ENCODE assay signal across 1 cellular context in the genomic region with DNA sequence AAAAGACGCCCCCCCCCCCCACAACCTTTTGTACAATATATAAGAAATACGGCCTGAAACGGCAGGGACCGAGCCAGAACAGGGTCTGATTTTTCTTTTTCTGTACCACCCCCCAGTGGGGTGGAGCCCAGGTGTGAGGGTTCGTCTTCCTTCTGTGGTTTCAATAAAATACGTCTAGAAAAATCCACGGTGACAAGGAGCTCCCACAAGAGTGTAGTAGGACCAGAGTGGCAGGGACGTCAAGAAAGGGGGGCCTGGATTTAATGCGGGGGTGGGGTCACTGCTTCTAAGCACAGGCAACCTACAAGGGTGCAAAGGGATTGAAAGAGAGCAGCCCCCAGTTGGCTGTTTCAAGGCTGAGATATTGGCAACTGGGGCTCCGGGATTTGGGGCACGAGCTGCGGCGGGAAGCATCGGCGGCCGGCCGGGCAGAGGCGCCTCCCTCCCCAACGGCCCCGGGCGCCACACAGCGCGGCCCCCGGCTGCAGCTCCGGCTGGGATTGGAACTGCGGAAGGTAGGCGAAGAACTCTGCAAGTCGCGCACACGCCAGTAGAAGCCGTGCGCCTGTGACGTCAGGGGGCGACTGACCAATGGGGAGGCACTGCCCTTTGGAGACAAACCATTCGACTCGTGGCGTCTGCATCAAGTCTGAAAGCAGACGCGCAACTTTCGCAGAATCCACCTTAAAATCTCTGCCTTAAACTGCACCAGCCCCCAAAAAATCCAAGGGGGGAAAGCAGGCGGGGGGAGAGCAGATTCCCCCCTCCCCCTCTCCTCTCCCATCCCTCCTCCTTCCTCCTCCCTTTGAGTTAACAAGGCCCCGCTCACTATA.
TF ChIP-seq lines count a peak whose summit lies in the region.

A gene (plus strand): TSS at position 623 of the 833 bp plus-strand sequence. CDS start 425 bp downstream, outside the sequence.

TF ChIP-seq in HepG2, 621 proteins besides CTCF, POLR2A, EP300 and RAD21 (continued from another document and continues in another):
- TF ChIP-seq ZNF274 (CRISPR knock-in tag; IDR thresholded peaks at IDR 0.05) (peak; percentile 14; the same call in 1 of the 2 replicates), HNRNPK (IDR thresholded peaks at IDR 0.05; ENCODE audit: low read depth, low read length, poor library complexity, severe bottlenecking) (no peak), ELF1 (CRISPR knock-in tag; IDR thresholded peaks at IDR 0.05) (no peak), SALL1 (CRISPR knock-in tag; IDR thresholded peaks at IDR 0.05) (peak; percentile 80), FOXA3 (CRISPR knock-in tag; IDR thresholded peaks at IDR 0.05) (no peak), ZNF282 (IDR thresholded peaks at IDR 0.05; ENCODE audit: partially characterized antibody) (no peak), ZNF709 (CRISPR knock-in tag; IDR thresholded peaks at IDR 0.05) (no peak; the same call in 1 of the 2 replicates), RXRB (CRISPR knock-in tag; IDR thresholded peaks at IDR 0.05; ENCODE audit: borderline replicate concordance) (peak; percentile 51), SIX4 (CRISPR knock-in tag; IDR thresholded peaks at IDR 0.05) (no peak), MAZ (IDR thresholded peaks at IDR 0.05; ENCODE audit: borderline replicate concordance, low read depth, low read length) (0 out of 2 replicates have a peak, but pooled peaks have one; percentile 21), MAZ (CRISPR knock-in tag; IDR thresholded peaks at IDR 0.05; ENCODE audit: low read depth) (peak; percentile 45; the same call in 1 of the 2 replicates), HOXD1 (CRISPR knock-in tag; IDR thresholded peaks at IDR 0.05) (peak; percentile 41; the same call in 1 of the 2 replicates), ZBTB21 (CRISPR knock-in tag; IDR thresholded peaks at IDR 0.05) (peak; percentile 83), ZSCAN22 (CRISPR knock-in tag; IDR thresholded peaks at IDR 0.05) (no peak), GATA4 (IDR thresholded peaks at IDR 0.05; ENCODE audit: borderline replicate concordance, low read depth) (peak; percentile 55; the same call in 1 of the 2 replicates), PITX1 (CRISPR knock-in tag; IDR thresholded peaks at IDR 0.05) (no peak; the same call in 1 of the 2 replicates), KDM5B (CRISPR knock-in tag; IDR thresholded peaks at IDR 0.05; ENCODE audit: borderline replicate concordance) (peak; percentile 62; the same call in 1 of the 2 replicates), NCOR1 (IDR thresholded peaks at IDR 0.05; ENCODE audit: borderline replicate concordance, low read length) (no peak), ETV5 (CRISPR knock-in tag; IDR thresholded peaks at IDR 0.05; ENCODE audit: borderline replicate concordance) (peak; percentile 28; the same call in 1 of the 2 replicates), SMARCE1 (IDR thresholded peaks at IDR 0.05; ENCODE audit: borderline replicate concordance) (no peak), ZNF430 (CRISPR knock-in tag; IDR thresholded peaks at IDR 0.05) (0 out of 2 replicates have a peak, but pooled peaks have one; percentile 36), NFE2L2 (IDR thresholded peaks at IDR 0.05; ENCODE audit: low read length) (0 out of 2 replicates have a peak, but pooled peaks have one; percentile 4), NFE2 (CRISPR knock-in tag; IDR thresholded peaks at IDR 0.05) (no peak), ZNF746 (CRISPR knock-in tag; IDR thresholded peaks at IDR 0.05) (no peak), HNRNPUL1 (IDR thresholded peaks at IDR 0.05; ENCODE audit: low read depth, low read length) (no peak), ZNF652 (CRISPR knock-in tag; IDR thresholded peaks at IDR 0.05; ENCODE audit: borderline replicate concordance, low read depth) (no peak), POLR2G (IDR thresholded peaks at IDR 0.05; ENCODE audit: low read depth, low read length) (peak; percentile 75), CENPX (CRISPR knock-in tag; IDR thresholded peaks at IDR 0.05) (no peak), PHF20 (CRISPR knock-in tag; IDR thresholded peaks at IDR 0.05) (peak; percentile 58), ZNF10 (CRISPR knock-in tag; IDR thresholded peaks at IDR 0.05; ENCODE audit: borderline replicate concordance, low read depth) (no peak), KLF12 (CRISPR knock-in tag; IDR thresholded peaks at IDR 0.05; ENCODE audit: borderline replicate concordance) (peak; percentile 25; the same call in 1 of the 2 replicates), RFXANK (CRISPR knock-in tag; IDR thresholded peaks at IDR 0.05) (no peak), ZNF883 (CRISPR knock-in tag; IDR thresholded peaks at IDR 0.05; ENCODE audit: not compliant biosample characterization) (peak; percentile 38), ELF3 (CRISPR knock-in tag; IDR thresholded peaks at IDR 0.05) (peak; percentile 25; the same call in 1 of the 2 replicates), ZNF460 (CRISPR knock-in tag; IDR thresholded peaks at IDR 0.05; ENCODE audit: borderline replicate concordance) (no peak), MAFF (IDR thresholded peaks at IDR 0.05; ENCODE audit: low read depth, low read length) (no peak), FOXC1 (CRISPR knock-in tag; IDR thresholded peaks at IDR 0.05; ENCODE audit: borderline replicate concordance) (0 out of 2 replicates have a peak, but pooled peaks have one; percentile 71), MEF2D (CRISPR knock-in tag; IDR thresholded peaks at IDR 0.05) (no peak), ZFP90 (CRISPR knock-in tag; IDR thresholded peaks at IDR 0.05; ENCODE audit: borderline replicate concordance) (no peak), NFATC3 (CRISPR knock-in tag; IDR thresholded peaks at IDR 0.05) (no peak), ZNF775 (CRISPR knock-in tag; IDR thresholded peaks at IDR 0.05; ENCODE audit: borderline replicate concordance) (no peak), DPF2 (CRISPR knock-in tag; IDR thresholded peaks at IDR 0.05; ENCODE audit: borderline replicate concordance, low read depth) (no peak), SETDB1 (CRISPR knock-in tag; IDR thresholded peaks at IDR 0.05; ENCODE audit: borderline replicate concordance) (no peak)
- TF ChIP-seq, protein P1, sequence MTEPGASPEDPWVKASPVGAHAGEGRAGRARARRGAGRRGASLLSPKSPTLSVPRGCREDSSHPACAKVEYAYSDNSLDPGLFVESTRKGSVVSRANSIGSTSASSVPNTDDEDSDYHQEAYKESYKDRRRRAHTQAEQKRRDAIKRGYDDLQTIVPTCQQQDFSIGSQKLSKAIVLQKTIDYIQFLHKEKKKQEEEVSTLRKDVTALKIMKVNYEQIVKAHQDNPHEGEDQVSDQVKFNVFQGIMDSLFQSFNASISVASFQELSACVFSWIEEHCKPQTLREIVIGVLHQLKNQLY (CRISPR knock-in tag; IDR thresholded peaks at IDR 0.05): no peak
- TF ChIP-seq, protein P2, sequence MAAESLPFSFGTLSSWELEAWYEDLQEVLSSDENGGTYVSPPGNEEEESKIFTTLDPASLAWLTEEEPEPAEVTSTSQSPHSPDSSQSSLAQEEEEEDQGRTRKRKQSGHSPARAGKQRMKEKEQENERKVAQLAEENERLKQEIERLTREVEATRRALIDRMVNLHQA (CRISPR knock-in tag; IDR thresholded peaks at IDR 0.05): no peak
- TF ChIP-seq, protein P3, sequence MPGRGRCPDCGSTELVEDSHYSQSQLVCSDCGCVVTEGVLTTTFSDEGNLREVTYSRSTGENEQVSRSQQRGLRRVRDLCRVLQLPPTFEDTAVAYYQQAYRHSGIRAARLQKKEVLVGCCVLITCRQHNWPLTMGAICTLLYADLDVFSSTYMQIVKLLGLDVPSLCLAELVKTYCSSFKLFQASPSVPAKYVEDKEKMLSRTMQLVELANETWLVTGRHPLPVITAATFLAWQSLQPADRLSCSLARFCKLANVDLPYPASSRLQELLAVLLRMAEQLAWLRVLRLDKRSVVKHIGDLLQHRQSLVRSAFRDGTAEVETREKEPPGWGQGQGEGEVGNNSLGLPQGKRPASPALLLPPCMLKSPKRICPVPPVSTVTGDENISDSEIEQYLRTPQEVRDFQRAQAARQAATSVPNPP (CRISPR knock-in tag; IDR thresholded peaks at IDR 0.05): no peak
- TF ChIP-seq, protein P4, sequence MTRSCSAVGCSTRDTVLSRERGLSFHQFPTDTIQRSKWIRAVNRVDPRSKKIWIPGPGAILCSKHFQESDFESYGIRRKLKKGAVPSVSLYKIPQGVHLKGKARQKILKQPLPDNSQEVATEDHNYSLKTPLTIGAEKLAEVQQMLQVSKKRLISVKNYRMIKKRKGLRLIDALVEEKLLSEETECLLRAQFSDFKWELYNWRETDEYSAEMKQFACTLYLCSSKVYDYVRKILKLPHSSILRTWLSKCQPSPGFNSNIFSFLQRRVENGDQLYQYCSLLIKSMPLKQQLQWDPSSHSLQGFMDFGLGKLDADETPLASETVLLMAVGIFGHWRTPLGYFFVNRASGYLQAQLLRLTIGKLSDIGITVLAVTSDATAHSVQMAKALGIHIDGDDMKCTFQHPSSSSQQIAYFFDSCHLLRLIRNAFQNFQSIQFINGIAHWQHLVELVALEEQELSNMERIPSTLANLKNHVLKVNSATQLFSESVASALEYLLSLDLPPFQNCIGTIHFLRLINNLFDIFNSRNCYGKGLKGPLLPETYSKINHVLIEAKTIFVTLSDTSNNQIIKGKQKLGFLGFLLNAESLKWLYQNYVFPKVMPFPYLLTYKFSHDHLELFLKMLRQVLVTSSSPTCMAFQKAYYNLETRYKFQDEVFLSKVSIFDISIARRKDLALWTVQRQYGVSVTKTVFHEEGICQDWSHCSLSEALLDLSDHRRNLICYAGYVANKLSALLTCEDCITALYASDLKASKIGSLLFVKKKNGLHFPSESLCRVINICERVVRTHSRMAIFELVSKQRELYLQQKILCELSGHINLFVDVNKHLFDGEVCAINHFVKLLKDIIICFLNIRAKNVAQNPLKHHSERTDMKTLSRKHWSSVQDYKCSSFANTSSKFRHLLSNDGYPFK (CRISPR knock-in tag; IDR thresholded peaks at IDR 0.05; ENCODE audit: borderline replicate concordance): no peak
- TF ChIP-seq, protein P5, sequence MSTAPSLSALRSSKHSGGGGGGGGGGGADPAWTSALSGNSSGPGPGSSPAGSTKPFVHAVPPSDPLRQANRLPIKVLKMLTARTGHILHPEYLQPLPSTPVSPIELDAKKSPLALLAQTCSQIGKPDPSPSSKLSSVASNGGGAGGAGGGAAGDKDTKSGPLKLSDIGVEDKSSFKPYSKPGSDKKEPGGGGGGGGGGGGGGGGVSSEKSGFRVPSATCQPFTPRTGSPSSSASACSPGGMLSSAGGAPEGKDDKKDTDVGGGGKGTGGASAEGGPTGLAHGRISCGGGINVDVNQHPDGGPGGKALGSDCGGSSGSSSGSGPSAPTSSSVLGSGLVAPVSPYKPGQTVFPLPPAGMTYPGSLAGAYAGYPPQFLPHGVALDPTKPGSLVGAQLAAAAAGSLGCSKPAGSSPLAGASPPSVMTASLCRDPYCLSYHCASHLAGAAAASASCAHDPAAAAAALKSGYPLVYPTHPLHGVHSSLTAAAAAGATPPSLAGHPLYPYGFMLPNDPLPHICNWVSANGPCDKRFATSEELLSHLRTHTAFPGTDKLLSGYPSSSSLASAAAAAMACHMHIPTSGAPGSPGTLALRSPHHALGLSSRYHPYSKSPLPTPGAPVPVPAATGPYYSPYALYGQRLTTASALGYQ (CRISPR knock-in tag; IDR thresholded peaks at IDR 0.05): no peak
- TF ChIP-seq, protein P6, sequence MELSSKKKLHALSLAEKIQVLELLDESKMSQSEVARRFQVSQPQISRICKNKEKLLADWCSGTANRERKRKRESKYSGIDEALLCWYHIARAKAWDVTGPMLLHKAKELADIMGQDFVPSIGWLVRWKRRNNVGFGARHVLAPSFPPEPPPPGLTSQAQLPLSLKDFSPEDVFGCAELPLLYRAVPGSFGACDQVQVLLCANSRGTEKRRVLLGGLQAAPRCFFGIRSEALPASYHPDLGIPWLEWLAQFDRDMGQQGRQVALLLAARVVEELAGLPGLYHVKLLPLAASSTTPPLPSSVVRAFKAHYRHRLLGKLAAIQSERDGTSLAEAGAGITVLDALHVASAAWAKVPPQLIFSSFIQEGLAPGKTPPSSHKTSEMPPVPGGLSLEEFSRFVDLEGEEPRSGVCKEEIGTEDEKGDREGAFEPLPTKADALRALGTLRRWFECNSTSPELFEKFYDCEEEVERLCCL (CRISPR knock-in tag; IDR thresholded peaks at IDR 0.05; ENCODE audit: borderline replicate concordance): no peak
- TF ChIP-seq, protein P7, sequence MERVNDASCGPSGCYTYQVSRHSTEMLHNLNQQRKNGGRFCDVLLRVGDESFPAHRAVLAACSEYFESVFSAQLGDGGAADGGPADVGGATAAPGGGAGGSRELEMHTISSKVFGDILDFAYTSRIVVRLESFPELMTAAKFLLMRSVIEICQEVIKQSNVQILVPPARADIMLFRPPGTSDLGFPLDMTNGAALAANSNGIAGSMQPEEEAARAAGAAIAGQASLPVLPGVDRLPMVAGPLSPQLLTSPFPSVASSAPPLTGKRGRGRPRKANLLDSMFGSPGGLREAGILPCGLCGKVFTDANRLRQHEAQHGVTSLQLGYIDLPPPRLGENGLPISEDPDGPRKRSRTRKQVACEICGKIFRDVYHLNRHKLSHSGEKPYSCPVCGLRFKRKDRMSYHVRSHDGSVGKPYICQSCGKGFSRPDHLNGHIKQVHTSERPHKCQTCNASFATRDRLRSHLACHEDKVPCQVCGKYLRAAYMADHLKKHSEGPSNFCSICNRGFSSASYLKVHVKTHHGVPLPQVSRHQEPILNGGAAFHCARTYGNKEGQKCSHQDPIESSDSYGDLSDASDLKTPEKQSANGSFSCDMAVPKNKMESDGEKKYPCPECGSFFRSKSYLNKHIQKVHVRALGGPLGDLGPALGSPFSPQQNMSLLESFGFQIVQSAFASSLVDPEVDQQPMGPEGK (CRISPR knock-in tag; IDR thresholded peaks at IDR 0.05): peak; percentile 95
- TF ChIP-seq, protein P8, sequence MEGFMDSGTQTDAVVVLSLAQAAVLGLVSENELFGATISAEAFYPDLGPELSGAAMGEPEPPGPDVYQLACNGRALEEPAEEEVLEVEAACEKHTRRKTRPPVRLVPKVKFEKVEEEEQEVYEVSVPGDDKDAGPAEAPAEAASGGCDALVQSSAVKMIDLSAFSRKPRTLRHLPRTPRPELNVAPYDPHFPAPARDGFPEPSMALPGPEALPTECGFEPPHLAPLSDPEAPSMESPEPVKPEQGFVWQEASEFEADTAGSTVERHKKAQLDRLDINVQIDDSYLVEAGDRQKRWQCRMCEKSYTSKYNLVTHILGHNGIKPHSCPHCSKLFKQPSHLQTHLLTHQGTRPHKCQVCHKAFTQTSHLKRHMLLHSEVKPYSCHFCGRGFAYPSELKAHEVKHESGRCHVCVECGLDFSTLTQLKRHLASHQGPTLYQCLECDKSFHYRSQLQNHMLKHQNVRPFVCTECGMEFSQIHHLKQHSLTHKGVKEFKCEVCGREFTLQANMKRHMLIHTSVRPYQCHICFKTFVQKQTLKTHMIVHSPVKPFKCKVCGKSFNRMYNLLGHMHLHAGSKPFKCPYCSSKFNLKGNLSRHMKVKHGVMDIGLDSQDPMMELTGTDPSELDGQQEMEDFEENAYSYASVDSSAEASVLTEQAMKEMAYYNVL (CRISPR knock-in tag; IDR thresholded peaks at IDR 0.05; ENCODE audit: borderline replicate concordance): no peak
- TF ChIP-seq, protein P9, sequence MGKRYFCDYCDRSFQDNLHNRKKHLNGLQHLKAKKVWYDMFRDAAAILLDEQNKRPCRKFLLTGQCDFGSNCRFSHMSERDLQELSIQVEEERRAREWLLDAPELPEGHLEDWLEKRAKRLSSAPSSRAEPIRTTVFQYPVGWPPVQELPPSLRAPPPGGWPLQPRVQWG (CRISPR knock-in tag; IDR thresholded peaks at IDR 0.05; ENCODE audit: borderline replicate concordance, low read depth): no peak
